ENCODE assay signal across 8 cellular contexts in the genomic region with DNA sequence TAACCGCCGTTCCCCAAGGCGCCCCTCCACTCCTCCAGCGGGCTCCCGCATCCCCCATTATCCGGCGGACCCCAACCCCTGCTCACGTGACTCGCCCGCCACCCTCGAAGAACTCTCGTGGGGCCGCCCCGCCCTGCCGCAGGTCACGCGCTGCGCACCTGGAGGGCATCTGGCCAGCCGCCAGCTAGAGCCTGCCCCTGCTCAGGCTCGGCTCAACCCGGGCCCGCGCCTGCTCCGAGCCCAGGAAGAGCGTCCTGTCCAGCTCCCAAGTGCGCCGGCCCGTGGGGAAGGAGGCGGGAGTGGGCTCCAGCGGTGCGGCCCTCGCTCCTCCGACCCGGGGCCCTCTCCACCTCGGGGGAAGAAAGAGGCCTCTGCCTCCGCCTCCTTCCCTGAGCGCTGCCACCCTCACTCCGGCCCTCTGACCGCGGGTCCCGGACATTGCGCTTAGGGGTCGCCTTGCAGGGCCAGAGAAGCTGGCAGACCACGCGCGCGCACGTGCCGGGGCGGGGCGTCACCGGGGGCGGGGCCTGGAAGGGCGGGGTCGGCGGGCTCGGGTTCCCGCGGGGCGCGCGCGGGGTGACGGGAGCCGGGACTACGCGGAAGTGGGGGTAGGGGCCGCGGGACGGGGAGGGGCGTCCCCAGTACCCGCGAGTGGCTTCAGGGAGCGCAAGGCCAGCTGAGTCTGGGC. TPM values are rescaled to one million over a fixed set of nuclear protein-coding genes. Genes with fewer than 3 reads are reported as not detected.
DNase-seq lines count a peak whose midpoint lies in the region; ATAC-seq and TF ChIP-seq lines count a peak whose summit lies in the region.

No MANE protein-coding gene starts in this region.

- H3K4me1 ChIP-seq in foreskin keratinocyte (no peaks in the 10 kb centered on the region), neuron (ENCODE audit: insufficient read depth, low read length) (peaks cover 5% of the 10 kb centered on the region), stomach smooth muscle (ENCODE audit: control insufficient read depth, insufficient read depth, low read length) (peaks cover 14% of the 10 kb centered on the region)

- peak overlapping the region; percentile 89 for H2AFZ ChIP-seq in neuron (ENCODE audit: low read depth, low read length)

- H3K9me3 ChIP-seq in neuron (ENCODE audit: low read length) (no peaks in the 10 kb centered on the region), stomach smooth muscle (ENCODE audit: control insufficient read depth in 2 of 2, low read length in 2 of 2) (no peaks in the 10 kb centered on the region)

- H3K4me3 ChIP-seq in neuron (ENCODE audit: low read length) (peak overlapping the region; percentile 91), stomach smooth muscle (ENCODE audit: low read length in 2 of 2) (peak overlapping the region; percentile 79 to 80)

- no peak for TF ChIP-seq RAD21 in Ishikawa (IDR thresholded peaks at IDR 0.05; ENCODE audit: low read depth)

- peak; percentile 55; the same call in 1 of the 2 replicates for TF ChIP-seq CTCF in RWPE1 (conservative IDR thresholded peaks at IDR 0.05; ENCODE audit: low read depth)
- TF ChIP-seq CTCF in foreskin keratinocyte (conservative IDR thresholded peaks at IDR 0.05) = no peak

- H3K27ac ChIP-seq in RWPE1 (peak overlapping the region; percentile 97), foreskin keratinocyte (peak overlapping the region; percentile 69), stomach smooth muscle (ENCODE audit: low read length) (peak overlapping the region; percentile 55)

- peak overlapping the region; percentile 75 to 82 for H3K9ac ChIP-seq in stomach smooth muscle (ENCODE audit: low read length in 2 of 2)

- peak; percentile 55 for DNase-seq in DMS114 treated with DMSO at 0.1 percent for 48 hours (lab: John Stamatoyannopoulos, UW; ENCODE audit: unreplicated experiment)
- peak; percentile 85 for DNase-seq in RWPE1 (ENCODE audit: low spot score)
- DNase-seq in activated gamma-delta T cell treated with Interleukin-2 at 50 U/mL for 16 hours = peak; percentile 87
- peak; percentile 71 to 86 for DNase-seq in foreskin keratinocyte

- CTCF ChIA-PET in RWPE1 (lab: Yijun Ruan, JAX) = interaction anchor here (0.6 to 2.1 kb wide), 12 partner anchors 11 to 288 kb away, joined by 3 to 26 read pairs (median 5); a partner anchor contains a TSS

- peak; percentile 53 for TF ChIP-seq EP300 in Ishikawa (IDR thresholded peaks at IDR 0.05; ENCODE audit: borderline replicate concordance)

- H3K36me3 ChIP-seq in neuron (ENCODE audit: insufficient read depth, low read length) = no peaks in the 10 kb centered on the region
- H3K36me3 ChIP-seq in stomach smooth muscle (ENCODE audit: control insufficient read depth in 2 of 2, insufficient read depth in 2 of 2, low read length in 2 of 2) = no peaks in the 10 kb centered on the region

- ATAC-seq in GM21529 (IDR thresholded peaks at IDR 0.05; ENCODE audit: unreplicated experiment) = peak; percentile 61
- ATAC-seq in foreskin keratinocyte = peak; percentile 70

- POLR2A ChIA-PET in RWPE1 (lab: Yijun Ruan, JAX; ENCODE audit: low non-redundant PET) = interaction anchor here (1.2 to 2.3 kb wide), 3 partner anchors 23 to 30 kb away, joined by 3 to 23 read pairs (median 4); a partner anchor contains a TSS

- no peaks in the 10 kb centered on the region for H3K27me3 ChIP-seq in foreskin keratinocyte
- H3K27me3 ChIP-seq in neuron (ENCODE audit: insufficient read depth, low read length) = no peaks in the 10 kb centered on the region
- H3K27me3 ChIP-seq in stomach smooth muscle (ENCODE audit: control insufficient read depth in 1 of 2, insufficient read depth in 2 of 2, low read length in 2 of 2) = no peaks in the 10 kb centered on the region

TF ChIP-seq in Ishikawa, 13 proteins besides CTCF, POLR2A, EP300 and RAD21:
- TF ChIP-seq, protein P1, sequence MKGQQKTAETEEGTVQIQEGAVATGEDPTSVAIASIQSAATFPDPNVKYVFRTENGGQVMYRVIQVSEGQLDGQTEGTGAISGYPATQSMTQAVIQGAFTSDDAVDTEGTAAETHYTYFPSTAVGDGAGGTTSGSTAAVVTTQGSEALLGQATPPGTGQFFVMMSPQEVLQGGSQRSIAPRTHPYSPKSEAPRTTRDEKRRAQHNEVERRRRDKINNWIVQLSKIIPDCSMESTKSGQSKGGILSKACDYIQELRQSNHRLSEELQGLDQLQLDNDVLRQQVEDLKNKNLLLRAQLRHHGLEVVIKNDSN (IDR thresholded peaks at IDR 0.05) = peak; percentile 96
- TF ChIP-seq NFIC (IDR thresholded peaks at IDR 0.05) (peak; percentile 97), CREB1 (IDR thresholded peaks at IDR 0.05; ENCODE audit: low read depth) (no peak), ZBTB7A (IDR thresholded peaks at IDR 0.05; ENCODE audit: low read depth) (peak; percentile 93), TCF12 (IDR thresholded peaks at IDR 0.05; ENCODE audit: low read depth) (peak; percentile 79), CEBPB (IDR thresholded peaks at IDR 0.05) (no peak; the same call in 1 of the 2 replicates), YY1 (IDR thresholded peaks at IDR 0.05; ENCODE audit: low read depth) (0 out of 2 replicates have a peak, but pooled peaks have one; percentile 6), TEAD4 (IDR thresholded peaks at IDR 0.05) (0 out of 2 replicates have a peak, but pooled peaks have one; percentile 35), EGR1 (IDR thresholded peaks at IDR 0.05) (no peak), FOXM1 (IDR thresholded peaks at IDR 0.05; ENCODE audit: borderline replicate concordance, low read depth) (peak; percentile 14; the same call in 1 of the 2 replicates), TAF1 (IDR thresholded peaks at IDR 0.05; ENCODE audit: low read depth) (peak; percentile 77)
- TF ChIP-seq, protein P2, sequence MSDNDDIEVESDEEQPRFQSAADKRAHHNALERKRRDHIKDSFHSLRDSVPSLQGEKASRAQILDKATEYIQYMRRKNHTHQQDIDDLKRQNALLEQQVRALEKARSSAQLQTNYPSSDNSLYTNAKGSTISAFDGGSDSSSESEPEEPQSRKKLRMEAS (IDR thresholded peaks at IDR 0.05) = peak; percentile 87
- TF ChIP-seq, protein P3, sequence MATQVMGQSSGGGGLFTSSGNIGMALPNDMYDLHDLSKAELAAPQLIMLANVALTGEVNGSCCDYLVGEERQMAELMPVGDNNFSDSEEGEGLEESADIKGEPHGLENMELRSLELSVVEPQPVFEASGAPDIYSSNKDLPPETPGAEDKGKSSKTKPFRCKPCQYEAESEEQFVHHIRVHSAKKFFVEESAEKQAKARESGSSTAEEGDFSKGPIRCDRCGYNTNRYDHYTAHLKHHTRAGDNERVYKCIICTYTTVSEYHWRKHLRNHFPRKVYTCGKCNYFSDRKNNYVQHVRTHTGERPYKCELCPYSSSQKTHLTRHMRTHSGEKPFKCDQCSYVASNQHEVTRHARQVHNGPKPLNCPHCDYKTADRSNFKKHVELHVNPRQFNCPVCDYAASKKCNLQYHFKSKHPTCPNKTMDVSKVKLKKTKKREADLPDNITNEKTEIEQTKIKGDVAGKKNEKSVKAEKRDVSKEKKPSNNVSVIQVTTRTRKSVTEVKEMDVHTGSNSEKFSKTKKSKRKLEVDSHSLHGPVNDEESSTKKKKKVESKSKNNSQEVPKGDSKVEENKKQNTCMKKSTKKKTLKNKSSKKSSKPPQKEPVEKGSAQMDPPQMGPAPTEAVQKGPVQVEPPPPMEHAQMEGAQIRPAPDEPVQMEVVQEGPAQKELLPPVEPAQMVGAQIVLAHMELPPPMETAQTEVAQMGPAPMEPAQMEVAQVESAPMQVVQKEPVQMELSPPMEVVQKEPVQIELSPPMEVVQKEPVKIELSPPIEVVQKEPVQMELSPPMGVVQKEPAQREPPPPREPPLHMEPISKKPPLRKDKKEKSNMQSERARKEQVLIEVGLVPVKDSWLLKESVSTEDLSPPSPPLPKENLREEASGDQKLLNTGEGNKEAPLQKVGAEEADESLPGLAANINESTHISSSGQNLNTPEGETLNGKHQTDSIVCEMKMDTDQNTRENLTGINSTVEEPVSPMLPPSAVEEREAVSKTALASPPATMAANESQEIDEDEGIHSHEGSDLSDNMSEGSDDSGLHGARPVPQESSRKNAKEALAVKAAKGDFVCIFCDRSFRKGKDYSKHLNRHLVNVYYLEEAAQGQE (IDR thresholded peaks at IDR 0.05; ENCODE audit: low read depth) = no peak

RNA-seq across cellular contexts. Expression of a gene that starts 28.4 kb away (rescaled TPM):
- 403 and 474 TPM in 2 replicates for total RNA-seq in foreskin keratinocyte
- polyA plus RNA-seq in foreskin keratinocyte = 515 and 649 TPM in 2 replicates

RNA-seq across cellular contexts. Expression of a gene that starts 28.9 kb away (rescaled TPM):
- 86.4 and 91.6 TPM in 2 replicates for total RNA-seq in foreskin keratinocyte
- 57.7 and 65.0 TPM in 2 replicates for polyA plus RNA-seq in foreskin keratinocyte

Comparison
In these comparisons a context has a peak if more than half of its experiments do, and no peak if none do; other contexts are left out.
1. Peak in every context shown above with its lines: DNase-seq, ATAC-seq, H3K4me3 ChIP-seq and H3K27ac ChIP-seq.